4 cellular contexts compared by ENCODE assay signal in genomic region chr17:11561281-11561680, GRCh38. TPM values are rescaled to one million over a fixed set of nuclear protein-coding genes. Genes with fewer than 3 reads are reported as not detected.
"Had no signal": no experiment of that assay in that cellular context is flagged by ENCODE, and none has a peak within 500 bp of the region (broad histone marks: within the 10 kb centered on the region; RNA-seq: fewer than 3 reads in every experiment).

No MANE protein-coding gene starts in this region.

- H3K4me3 ChIP-seq: GM23338 had no signal

- DNase-seq: H9, HCEC 1CT, IMR-90 had no signal

- ATAC-seq: GM23338 had no signal

RNA-seq across cellular contexts. Expression of gene DNAH9, which starts 37.0 kb away (rescaled TPM):
- total RNA-seq: GM23338, IMR-90 had no signal
